2 cellular contexts compared by ENCODE assay signal in genomic region chrX:2330487-2330886, GRCh38.
TF ChIP-seq lines count a peak whose summit lies in the region.

No MANE protein-coding gene starts in this region.

TF ChIP-seq in HepG2, 621 proteins besides CTCF, POLR2A, EP300 and RAD21:
- TF ChIP-seq STAT6 (CRISPR knock-in tag; IDR thresholded peaks at IDR 0.05; ENCODE audit: borderline replicate concordance) (no peak), HCFC1 (IDR thresholded peaks at IDR 0.05; ENCODE audit: low read depth, low read length) (no peak), ZC3H13 (CRISPR knock-in tag; IDR thresholded peaks at IDR 0.05) (no peak), ZNF770 (CRISPR knock-in tag; IDR thresholded peaks at IDR 0.05) (no peak), ZNF292 (CRISPR knock-in tag; IDR thresholded peaks at IDR 0.05; ENCODE audit: borderline replicate concordance, low read depth) (no peak), PCBP2 (optimal IDR thresholded peaks at IDR 0.05; ENCODE audit: low read depth, low read length, poor library complexity, severe bottlenecking) (peak; percentile 66)

TF ChIP-seq in K562, 482 proteins besides CTCF, POLR2A, EP300 and RAD21 (continued from another document):
- no peak for TF ChIP-seq ZNF407 (IDR thresholded peaks at IDR 0.05; ENCODE audit: low read depth)
